In genomic region chr1:228734881-228735801, GRCh38 we compare ENCODE assay signal across 1 cellular context.
TF ChIP-seq lines count a peak whose summit lies in the region.

RHOU (plus strand) TSS chr1:228735479; CDS start chr1:228735743, 264 bp downstream.

TF ChIP-seq in HEK293, 187 proteins besides CTCF, POLR2A, EP300 and RAD21 (continued from another document):
- TF ChIP-seq, protein P1, sequence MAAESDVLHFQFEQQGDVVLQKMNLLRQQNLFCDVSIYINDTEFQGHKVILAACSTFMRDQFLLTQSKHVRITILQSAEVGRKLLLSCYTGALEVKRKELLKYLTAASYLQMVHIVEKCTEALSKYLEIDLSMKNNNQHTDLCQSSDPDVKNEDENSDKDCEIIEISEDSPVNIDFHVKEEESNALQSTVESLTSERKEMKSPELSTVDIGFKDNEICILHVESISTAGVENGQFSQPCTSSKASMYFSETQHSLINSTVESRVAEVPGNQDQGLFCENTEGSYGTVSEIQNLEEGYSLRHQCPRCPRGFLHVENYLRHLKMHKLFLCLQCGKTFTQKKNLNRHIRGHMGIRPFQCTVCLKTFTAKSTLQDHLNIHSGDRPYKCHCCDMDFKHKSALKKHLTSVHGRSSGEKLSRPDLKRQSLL (tag by site-specific recombination; IDR thresholded peaks at IDR 0.05): no peak
- TF ChIP-seq SETDB1 (IDR thresholded peaks at IDR 0.05; ENCODE audit: insufficient read length, low read length) (no peak), ZNF214 (tag by site-specific recombination; IDR thresholded peaks at IDR 0.05; ENCODE audit: borderline replicate concordance) (no peak), ZNF335 (tag by site-specific recombination; conservative IDR thresholded peaks at IDR 0.05) (peak; percentile 85), OVOL3 (tag by site-specific recombination; IDR thresholded peaks at IDR 0.05) (no peak), ZNF529 (tag by site-specific recombination; IDR thresholded peaks at IDR 0.05; ENCODE audit: insufficient replicate concordance) (no peak), ZNF341 (tag by site-specific recombination; IDR thresholded peaks at IDR 0.05; ENCODE audit: low read depth) (peak; percentile 74), GFI1B (tag by site-specific recombination; IDR thresholded peaks at IDR 0.05) (no peak), ZFP3 (tag by site-specific recombination; IDR thresholded peaks at IDR 0.05; ENCODE audit: low read depth) (peak; percentile 63; the same call in 1 of the 2 replicates), ZNF580 (tag by site-specific recombination; IDR thresholded peaks at IDR 0.05) (0 out of 2 replicates have a peak, but pooled peaks have one; percentile 46), ZNF239 (tag by site-specific recombination; IDR thresholded peaks at IDR 0.05) (no peak), ZNF184 (tag by site-specific recombination; IDR thresholded peaks at IDR 0.05) (no peak; the same call in 1 of the 2 replicates), ZNF114 (tag by site-specific recombination; IDR thresholded peaks at IDR 0.05) (no peak), SCRT1 (tag by site-specific recombination; IDR thresholded peaks at IDR 0.05; ENCODE audit: borderline replicate concordance) (no peak), ZNF2 (tag by site-specific recombination; IDR thresholded peaks at IDR 0.05) (no peak), ZNF629 (tag by site-specific recombination; IDR thresholded peaks at IDR 0.05) (peak; percentile 32; the same call in 1 of the 2 replicates), AEBP2 (tag by site-specific recombination; IDR thresholded peaks at IDR 0.05; ENCODE audit: borderline replicate concordance) (no peak), GLIS2 (tag by site-specific recombination; IDR thresholded peaks at IDR 0.05) (peak; percentile 68; the same call in 1 of the 2 replicates), MZF1 (tag by site-specific recombination; IDR thresholded peaks at IDR 0.05; ENCODE audit: borderline replicate concordance) (no peak), ZNF76 (tag by site-specific recombination; IDR thresholded peaks at IDR 0.05; ENCODE audit: borderline replicate concordance, low read depth) (0 out of 2 replicates have a peak, but pooled peaks have one; percentile 44), PRDM6 (tag by site-specific recombination; IDR thresholded peaks at IDR 0.05) (no peak), ZNF792 (tag by site-specific recombination; IDR thresholded peaks at IDR 0.05) (no peak), PBX3 (CRISPR knock-in tag; IDR thresholded peaks at IDR 0.05) (peak; percentile 51; the same call in 1 of the 2 replicates)
- TF ChIP-seq, protein P2, sequence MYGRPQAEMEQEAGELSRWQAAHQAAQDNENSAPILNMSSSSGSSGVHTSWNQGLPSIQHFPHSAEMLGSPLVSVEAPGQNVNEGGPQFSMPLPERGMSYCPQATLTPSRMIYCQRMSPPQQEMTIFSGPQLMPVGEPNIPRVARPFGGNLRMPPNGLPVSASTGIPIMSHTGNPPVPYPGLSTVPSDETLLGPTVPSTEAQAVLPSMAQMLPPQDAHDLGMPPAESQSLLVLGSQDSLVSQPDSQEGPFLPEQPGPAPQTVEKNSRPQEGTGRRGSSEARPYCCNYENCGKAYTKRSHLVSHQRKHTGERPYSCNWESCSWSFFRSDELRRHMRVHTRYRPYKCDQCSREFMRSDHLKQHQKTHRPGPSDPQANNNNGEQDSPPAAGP (tag by site-specific recombination; IDR thresholded peaks at IDR 0.05): peak; percentile 71; the same call in 1 of the 2 replicates
- TF ChIP-seq, protein P3, sequence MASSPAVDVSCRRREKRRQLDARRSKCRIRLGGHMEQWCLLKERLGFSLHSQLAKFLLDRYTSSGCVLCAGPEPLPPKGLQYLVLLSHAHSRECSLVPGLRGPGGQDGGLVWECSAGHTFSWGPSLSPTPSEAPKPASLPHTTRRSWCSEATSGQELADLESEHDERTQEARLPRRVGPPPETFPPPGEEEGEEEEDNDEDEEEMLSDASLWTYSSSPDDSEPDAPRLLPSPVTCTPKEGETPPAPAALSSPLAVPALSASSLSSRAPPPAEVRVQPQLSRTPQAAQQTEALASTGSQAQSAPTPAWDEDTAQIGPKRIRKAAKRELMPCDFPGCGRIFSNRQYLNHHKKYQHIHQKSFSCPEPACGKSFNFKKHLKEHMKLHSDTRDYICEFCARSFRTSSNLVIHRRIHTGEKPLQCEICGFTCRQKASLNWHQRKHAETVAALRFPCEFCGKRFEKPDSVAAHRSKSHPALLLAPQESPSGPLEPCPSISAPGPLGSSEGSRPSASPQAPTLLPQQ (tag by site-specific recombination; IDR thresholded peaks at IDR 0.05): peak; percentile 65; the same call in 1 of the 2 replicates
